Comparison of ENCODE assay signal across 8 cellular contexts in the genomic region with DNA sequence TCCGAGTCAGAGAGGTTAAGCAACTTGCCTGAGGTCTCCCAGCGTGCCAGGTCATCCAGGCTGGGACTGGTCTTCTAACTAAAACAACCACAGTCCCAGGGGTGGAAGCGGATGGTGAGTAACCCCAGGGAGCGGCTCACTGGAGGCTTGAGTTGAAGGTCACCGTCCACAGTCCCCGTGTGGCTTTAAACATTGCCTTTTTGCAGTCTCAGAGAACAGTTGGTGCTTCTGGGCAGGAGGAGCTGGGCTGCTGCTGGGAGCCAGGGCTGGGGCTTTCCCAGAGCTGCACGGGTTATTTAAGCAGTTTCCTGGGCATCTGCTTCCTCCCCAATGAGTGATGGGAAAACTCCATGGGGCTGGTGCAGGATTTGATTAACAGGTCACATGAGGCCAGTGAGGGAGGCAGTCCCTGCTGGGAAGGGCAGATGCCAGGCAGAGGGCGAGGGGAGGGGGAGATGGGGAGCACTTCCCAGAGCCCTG. TPM values are rescaled to one million over a fixed set of nuclear protein-coding genes. Genes with fewer than 3 reads are reported as not detected.
DNase-seq lines count a peak whose midpoint lies in the region; ATAC-seq, FAIRE-seq and TF ChIP-seq lines count a peak whose summit lies in the region.

No MANE protein-coding gene starts in this region.

- peaks cover 20% of the 10 kb centered on the region for H3K27me3 Mint-ChIP-seq in activated CD8-positive, alpha-beta memory T cell treated with anti-CD3 and anti-CD28 coated beads, Interleukin-2, amount 10 ng/mL, durations not matched to agents 7 days and 5 days

- H3K4me3 ChIP-seq in A549 (no peak overlapping the region), liver (ENCODE audit: low read depth in 1 of 3, low read length in 3 of 3) (no peak overlapping the region), lower leg skin (ENCODE audit: low read depth, poor library complexity, severe bottlenecking) (no peak overlapping the region)

- H3K9ac ChIP-seq in liver (ENCODE audit: low read depth in 1 of 2, low read length in 2 of 2), result peak overlapping the region; percentile 18 to 29

- H3K27ac Mint-ChIP-seq in activated CD8-positive, alpha-beta memory T cell treated with anti-CD3 and anti-CD28 coated beads, Interleukin-2, amount 10 ng/mL, durations not matched to agents 7 days and 5 days, result no peak overlapping the region

- 45% methylated on average over 6 of the region's 8 CpGs for WGBS in A549 (ENCODE audit: missing lambda C conversion rate)
- WGBS in liver, result 33% methylated on average over 8 of the region's 8 CpGs
- 37 to 39% methylated on average over 8 of the region's 8 CpGs for WGBS in lower leg skin, 2 donors

- TF ChIP-seq POLR2A in A549 (IDR thresholded peaks at IDR 0.05; ENCODE audit: low read length) (no peak), lower leg skin (IDR thresholded peaks at IDR 0.05) (no peak)

- CTCF ChIA-PET in A549 (lab: Yijun Ruan, JAX), result interaction anchor here (1.2 to 2.4 kb wide), 3 partner anchors 38 to 55 kb away, joined by 4 to 7 read pairs (median 6); no protein-coding TSS in a partner anchor
- CTCF ChIA-PET in activated CD8-positive, alpha-beta memory T cell treated with anti-CD3 and anti-CD28 coated beads, Interleukin-2, amount 10 ng/mL, durations not matched to agents 7 days and 5 days (lab: Charles Lee), result interaction anchor here (1.1 kb wide), 1 partner anchor 55 kb away, joined by 3 read pairs; no protein-coding TSS in a partner anchor

- FAIRE-seq in A549 (lab: Jason Lieb, UNC), result no peak

- H3K4me2 ChIP-seq in A549, result peak overlapping the region; percentile 34

- no peaks in the 10 kb centered on the region for H3K9me3 ChIP-seq in A549
- no peaks in the 10 kb centered on the region for H3K9me3 ChIP-seq in liver (ENCODE audit: control insufficient read depth in 4 of 4, low read length in 3 of 4)

- H3K36me3 Mint-ChIP-seq in activated CD8-positive, alpha-beta memory T cell treated with anti-CD3 and anti-CD28 coated beads, Interleukin-2, amount 10 ng/mL, durations not matched to agents 7 days and 5 days, result no peaks in the 10 kb centered on the region

- POLR2A ChIA-PET in A549 (lab: Yijun Ruan, JAX), result interaction anchor here (1.0 kb wide), 1 partner anchor 113 kb away, joined by 3 read pairs; the partner anchor contains the start of gene RCC2

- H3K4me1 ChIP-seq in A549 (peaks cover 34% of the 10 kb centered on the region), liver (ENCODE audit: control insufficient read depth in 4 of 4, insufficient read depth in 4 of 4, low read length in 3 of 4) (peaks cover 8 to 14% (median 11%) of the 10 kb centered on the region in 4 donors)

- intact Hi-C loops in lower leg skin (cut with DNase I; ENCODE audit: low total_unique reads), result no loop called here

- no peak for DNase-seq in A549 (ENCODE audit: low read depth in 1 of 2, low spot score in 1 of 2)
- DNase-seq in NCI-H146 (lab: John Stamatoyannopoulos, UW), result peak; percentile 61
- no peak for DNase-seq in activated CD8-positive, alpha-beta memory T cell treated with anti-CD3 and anti-CD28 coated beads, Interleukin-2, amount 10 ng/mL, durations not matched to agents 7 days and 5 days
- DNase-seq in lower leg skin (ENCODE audit: low spot score in 2 of 2), result no peak
- DNase-seq in NCI-H526 (lab: John Stamatoyannopoulos, UW), result no peak
- DNase-seq in GM13976 (ENCODE audit: low spot score), result no peak

- no peak for TF ChIP-seq RAD21 in A549 (conservative IDR thresholded peaks at IDR 0.05 in 1 of 2, IDR thresholded peaks at IDR 0.05 in 1 of 2)
- TF ChIP-seq RAD21 in liver (IDR thresholded peaks at IDR 0.05), result peak in 1 of 2 donors; percentile 53

- in situ Hi-C loops in GM13976 (cut with MboI; ENCODE audit: low sequenced_read_pairs, unreplicated experiment), result no loop called here

- no peaks in the 10 kb centered on the region for H3K9me3 Mint-ChIP-seq in activated CD8-positive, alpha-beta memory T cell treated with anti-CD3 and anti-CD28 coated beads, Interleukin-2, amount 10 ng/mL, durations not matched to agents 7 days and 5 days (ENCODE audit: low read depth)

- no peaks in the 10 kb centered on the region for H3K27me3 ChIP-seq in liver (ENCODE audit: control insufficient read depth in 4 of 4, insufficient read depth in 4 of 4, low read length in 3 of 4)

- TF ChIP-seq CTCF in A549 (IDR thresholded peaks at IDR 0.05) (no peak), liver (IDR thresholded peaks at IDR 0.05; ENCODE audit: low read depth, low read length, missing input control) (no peak), lower leg skin (IDR thresholded peaks at IDR 0.05) (no peak), GM13976 (IDR thresholded peaks at IDR 0.05; ENCODE audit: borderline replicate concordance, control extremely low read depth, extremely low read depth, insufficient read depth, missing control alignments) (no peak)

- peak overlapping the region in 1 of 2 experiments; percentile 60; a peak in 3 of 6 replicates for H3K27ac ChIP-seq in A549
- H3K27ac ChIP-seq in cingulate gyrus (ENCODE audit: low read depth, low read length), result peak overlapping the region; percentile 47
- H3K27ac ChIP-seq in liver (ENCODE audit: low read depth in 1 of 2, low read length in 2 of 2), result peak overlapping the region; percentile 27 to 62

- peak; percentile 48; a peak in 5 of 6 replicates for ATAC-seq in A549
- no peak for ATAC-seq in activated CD8-positive, alpha-beta memory T cell treated with anti-CD3 and anti-CD28 coated beads, Interleukin-2, amount 10 ng/mL, durations not matched to agents 7 days and 5 days

- no peaks in the 10 kb centered on the region for H3K36me3 ChIP-seq in liver (ENCODE audit: control insufficient read depth in 4 of 4, insufficient read depth in 3 of 4, low read depth in 1 of 4, low read length in 3 of 4)

- H3K4me3 Mint-ChIP-seq in activated CD8-positive, alpha-beta memory T cell treated with anti-CD3 and anti-CD28 coated beads, Interleukin-2, amount 10 ng/mL, durations not matched to agents 7 days and 5 days, result no peak overlapping the region

- TF ChIP-seq EP300 in A549 (IDR thresholded peaks at IDR 0.05), result no peak

- no peaks in the 10 kb centered on the region for H3K4me1 Mint-ChIP-seq in activated CD8-positive, alpha-beta memory T cell treated with anti-CD3 and anti-CD28 coated beads, Interleukin-2, amount 10 ng/mL, durations not matched to agents 7 days and 5 days

TF ChIP-seq in A549, 52 proteins besides CTCF, POLR2A, EP300 and RAD21 (continues in another document):
- TF ChIP-seq CBX2 (IDR thresholded peaks at IDR 0.05; ENCODE audit: borderline replicate concordance, low read depth), result no peak
- no peak for TF ChIP-seq HDAC2 (IDR thresholded peaks at IDR 0.05)

TF ChIP-seq in liver, 16 proteins besides CTCF, POLR2A, EP300 and RAD21 (continues in another document):
- no peak for TF ChIP-seq TAF1 (conservative IDR thresholded peaks at IDR 0.05)
- peak; percentile 85 to 86 for TF ChIP-seq RXRA (IDR thresholded peaks at IDR 0.05)
- no peak for TF ChIP-seq EGR1 (IDR thresholded peaks at IDR 0.05; ENCODE audit: low read depth in 2 of 2)
- peak; percentile 35 for TF ChIP-seq YY1 (IDR thresholded peaks at IDR 0.05)
- no peak for TF ChIP-seq FOXA1 (IDR thresholded peaks at IDR 0.05)
- TF ChIP-seq FOXA2 (IDR thresholded peaks at IDR 0.05), result no peak
- TF ChIP-seq HNF4G (IDR thresholded peaks at IDR 0.05), result no peak
- peak in 1 of 2 donors; percentile 29 for TF ChIP-seq GABPA (IDR thresholded peaks at IDR 0.05 in 1 of 2, conservative IDR thresholded peaks at IDR 0.05 in 1 of 2)
- TF ChIP-seq MAX (IDR thresholded peaks at IDR 0.05), result peak; percentile 66
- TF ChIP-seq ZBTB33 (IDR thresholded peaks at IDR 0.05), result no peak
- peak in 1 of 2 donors; percentile 46 for TF ChIP-seq JUND (IDR thresholded peaks at IDR 0.05)
- no peak for TF ChIP-seq ATF3 (IDR thresholded peaks at IDR 0.05)
- TF ChIP-seq NR2F2 (IDR thresholded peaks at IDR 0.05), result peak; percentile 59
- peak; percentile 64 for TF ChIP-seq SP1 (IDR thresholded peaks at IDR 0.05)

RNA-seq across cellular contexts. Expression of gene ARHGEF10L, which starts 12.3 kb away (rescaled TPM):
- polyA plus RNA-seq in A549 (2011; rRNA removed) (3.5 and 4.1 TPM in 2 replicates), A549 (2017; fragmentation: RNase III; extraction: RNeasy Plus Mini Kit Qiagen cat#74134 plus additional on column Dnase treatment) (4.1 to 5.2 TPM (median 4.4 TPM) in 3 replicates), liver (10 to 100 TPM; 54.0 to 60.9 TPM)
- 5.9 and 8.0 TPM in 2 replicates for polyA plus RNA-seq in A549 (2012; cell fraction: cytosol; rRNA removed)
- 15.0 and 18.0 TPM in 2 replicates for polyA plus RNA-seq in A549 (2012; cell fraction: nucleus; rRNA removed)
- 7.6 and 10.9 TPM in 2 replicates for polyA minus RNA-seq in A549 (2011; rRNA and poly(A)+ RNA removed)
- total RNA-seq in liver (100 to 1,000 TPM in 1 of 2 donors, 10 to 100 TPM in 1; 26.3 to 169 TPM), lower leg skin (100 to 1,000 TPM in 3 of 4 donors, 10 to 100 TPM in 1; 95.1 to 125 (median 114) TPM)
- total RNA-seq in activated CD8-positive, alpha-beta memory T cell treated with anti-CD3 and anti-CD28 coated beads, Interleukin-2, amount 10 ng/mL, durations not matched to agents 7 days and 5 days, result not detected

Comparison
In these comparisons a context has a peak if more than half of its experiments do, and no peak if none do; other contexts are left out.
1. RNA of gene ARHGEF10L, which starts 12.3 kb away (total RNA-seq): 26.3 to 169 TPM in liver and 95.1 to 125 TPM in lower leg skin; not detected in activated CD8-positive, alpha-beta memory T cell treated with anti-CD3 and anti-CD28 coated beads, Interleukin-2, amount 10 ng/mL, durations not matched to agents 7 days and 5 days; every median in the first group is over 10 times any median in the second.